Comparison of ENCODE assay signal across 14 cellular contexts in genomic region chr17:42522263-42522790, GRCh38. TPM values are rescaled to one million over a fixed set of nuclear protein-coding genes. Genes with fewer than 3 reads are reported as not detected.
DNase-seq lines count a peak whose midpoint lies in the region; ATAC-seq and TF ChIP-seq lines count a peak whose summit lies in the region.
"Had no signal": no experiment of that assay in that cellular context is flagged by ENCODE, and none has a peak within 500 bp of the region (broad histone marks: within the 10 kb centered on the region; RNA-seq: fewer than 3 reads in every experiment).

No MANE protein-coding gene starts in this region.

- H3K27me3 ChIP-seq in cardiac muscle cell (no peaks in the 10 kb centered on the region), hepatocyte (no peaks in the 10 kb centered on the region), psoas muscle (ENCODE audit: insufficient read depth in 3 of 3, low read length in 2 of 3) (no peaks in the 10 kb centered on the region), uterus (no peaks in the 10 kb centered on the region)

- intact Hi-C loops in left ventricle myocardium superior (cut with micrococcal nuclease) (no loop called here), psoas muscle (cut with DNase I) (loop anchor here in 1 of 2 donors (5.0 kb wide), 1 partner anchor 100 kb away; the partner anchor contains the start of gene CAVIN1), uterus (cut with DNase I; ENCODE audit: low total_unique reads) (no loop called here)

- no peak for TF ChIP-seq CTCF in cardiac muscle cell (IDR thresholded peaks at IDR 0.05; ENCODE audit: low read depth, low read length)
- no peak for TF ChIP-seq CTCF in hepatocyte (IDR thresholded peaks at IDR 0.05; ENCODE audit: poor library complexity)
- TF ChIP-seq CTCF in psoas muscle (IDR thresholded peaks at IDR 0.05): no peak
- TF ChIP-seq CTCF in uterus (IDR thresholded peaks at IDR 0.05): no peak

- H3K4me3 ChIP-seq in cardiac muscle cell: no peak overlapping the region
- H3K4me3 ChIP-seq in hepatocyte: no peak overlapping the region
- no peak overlapping the region for H3K4me3 ChIP-seq in psoas muscle
- no peak overlapping the region for H3K4me3 ChIP-seq in uterus

- H3K27ac ChIP-seq in cardiac muscle cell (peak overlapping the region; percentile 65), hepatocyte (peak overlapping the region; percentile 97), psoas muscle (peak overlapping the region; percentile 84), uterus (peak overlapping the region; percentile 95 to 99)

- no peaks in the 10 kb centered on the region for H3K36me3 ChIP-seq in cardiac muscle cell
- H3K36me3 ChIP-seq in hepatocyte (replicated peaks; ENCODE audit: insufficient read depth, low read depth): no peaks in the 10 kb centered on the region
- H3K36me3 ChIP-seq in psoas muscle (ENCODE audit: insufficient read depth in 1 of 2, low read depth in 1 of 2): peaks cover 3 to 35% of the 10 kb centered on the region in 2 donors
- no peaks in the 10 kb centered on the region for H3K36me3 ChIP-seq in uterus

- no peaks in the 10 kb centered on the region for H3K9me2 ChIP-seq in hepatocyte (replicated peaks; ENCODE audit: insufficient read depth)

- H3K9me3 ChIP-seq in cardiac muscle cell (ENCODE audit: low read depth): no peaks in the 10 kb centered on the region
- H3K9me3 ChIP-seq in hepatocyte (ENCODE audit: low read depth): no peaks in the 10 kb centered on the region
- no peaks in the 10 kb centered on the region for H3K9me3 ChIP-seq in psoas muscle
- no peaks in the 10 kb centered on the region for H3K9me3 ChIP-seq in uterus

- WGBS in hepatocyte (ENCODE audit: low lambda C conversion rate, missing lambda C conversion rate): 87% methylated on average over 9 of the region's 9 CpGs
- 52 to 57% (median 56%) methylated on average over 9 of the region's 9 CpGs for WGBS in psoas muscle, 3 donors

- ATAC-seq in left ventricle myocardium superior (no peak), psoas muscle (no peak)
- ATAC-seq: activated T-cell treated with anti-CD3 and anti-CD28 coated beads, Interleukin-2, amount 50 U/mL, for 72 hours had no signal

- H3K79me2 ChIP-seq in hepatocyte: no peaks in the 10 kb centered on the region

- no peak overlapping the region for H2AFZ ChIP-seq in hepatocyte

- H3K4me1 ChIP-seq in cardiac muscle cell (ENCODE audit: low read depth) (peaks cover 34% of the 10 kb centered on the region), hepatocyte (ENCODE audit: insufficient read depth) (peaks cover 44% of the 10 kb centered on the region), psoas muscle (peaks cover 72% of the 10 kb centered on the region), uterus (peaks cover 50 to 54% of the 10 kb centered on the region in 2 donors)

- no peak for DNase-seq in cardiac muscle cell (ENCODE audit: low read depth in 1 of 2, low spot score in 1 of 2)
- no peak for DNase-seq in left ventricle myocardium superior
- no peak for DNase-seq in hepatocyte (ENCODE audit: low spot score)
- DNase-seq in psoas muscle: no peak
- no peak for DNase-seq in uterus
- no peak for DNase-seq in amygdala (lab: John Stamatoyannopoulos, UW)
- DNase-seq in stimulated activated CD4-positive, alpha-beta T cell treated with anti-CD3 and anti-CD28 coated beads, Interleukin-12 subunit alpha, Interleukin-12 subunit beta, amount 100 ng/mL, for 4 hours: no peak
- DNase-seq in A172 (ENCODE audit: low spot score): no peak
- DNase-seq: ACHN; activated CD4-positive, CD25-positive, alpha-beta regulatory T cell treated with anti-CD3 and anti-CD28 coated beads, Interleukin-2, amount 50 U/mL, for 72 hours; activated T-cell treated with anti-CD3 and anti-CD28 coated beads, Interleukin-2, amount 50 U/mL, for 72 hours; NCI-H1092 treated with DMSO at 0.1 percent for 48 hours; NCI-H748 treated with DMSO at 0.1 percent for 48 hours; stimulated activated CD4-positive, alpha-beta T cell treated with anti-CD3 and anti-CD28 coated beads, Interleukin-4, amount 100 ng/mL, for 1 hour had no signal

- H3K4me2 ChIP-seq in hepatocyte: no peak overlapping the region

- H4K20me1 ChIP-seq in hepatocyte (ENCODE audit: insufficient read depth, poor library complexity, severe bottlenecking): no peaks in the 10 kb centered on the region

- TF ChIP-seq POLR2A in uterus (IDR thresholded peaks at IDR 0.05): no peak

RNA-seq across cellular contexts. Expression of gene NAGLU, which starts 13.7 kb away (rescaled TPM):
- total RNA-seq in cardiac muscle cell (49.0 and 56.9 TPM in 2 replicates), left ventricle myocardium superior (8.3 TPM), hepatocyte (76.4 and 78.1 TPM in 2 replicates), psoas muscle (10 to 100 TPM in 3 of 4 donors, 1 to 10 TPM in 1; 9.1 to 17.8 (median 11.7) TPM), uterus (10 to 100 TPM in 3 of 4 donors, 1 to 10 TPM in 1; 8.7 to 33.5 (median 25.6) TPM)
- polyA plus RNA-seq in cardiac muscle cell (37.1 and 56.9 TPM in 2 replicates), hepatocyte (121 and 152 TPM in 2 replicates), psoas muscle (10 to 100 TPM; 16.0 to 18.1 (median 17.5) TPM)
- 79.2 and 80.1 TPM in 2 replicates for total RNA-seq in A172 (2014; rRNA removed; shearing (Covaris generic))

RNA-seq across cellular contexts. Expression of gene HSD17B1, which starts 30.4 kb away (rescaled TPM):
- total RNA-seq in cardiac muscle cell (4.3 and 6.0 TPM in 2 replicates), left ventricle myocardium superior (1.4 TPM), hepatocyte (0.12 and 2.7 TPM in 2 replicates), psoas muscle (1 to 10 TPM in 1 of 4 donors, under 1 TPM in 3; 0.54 to 1.2 (median 0.72) TPM), uterus (1 to 10 TPM in 1 of 4 donors, under 1 TPM in 1, not detected in 2; 0.35 to 3.1 TPM)
- polyA plus RNA-seq in cardiac muscle cell (2.8 and 3.0 TPM in 2 replicates), hepatocyte (4.8 and 6.6 TPM in 2 replicates), psoas muscle (1 to 10 TPM; 1.3 to 2.1 (median 1.7) TPM)
- 1.3 and 1.6 TPM in 2 replicates for total RNA-seq in A172 (2014; rRNA removed; shearing (Covaris generic))

RNA-seq across cellular contexts. Expression of gene COASY, which starts 39.6 kb away (rescaled TPM):
- total RNA-seq in cardiac muscle cell: 32.5 and 43.5 TPM in 2 replicates
- 74.7 and 97.4 TPM in 2 replicates for polyA plus RNA-seq in cardiac muscle cell
- 45.2 TPM for total RNA-seq in left ventricle myocardium superior
- 27.7 and 33.9 TPM in 2 replicates for total RNA-seq in hepatocyte
- 91.6 and 93.9 TPM in 2 replicates for polyA plus RNA-seq in hepatocyte
- total RNA-seq in psoas muscle: 10 to 100 TPM; 31.6 to 45.4 (median 37.0) TPM
- 100 to 1,000 TPM in 1 of 3 donors, 10 to 100 TPM in 2; 41.0 to 141 (median 73.5) TPM for polyA plus RNA-seq in psoas muscle
- total RNA-seq in uterus: 10 to 100 TPM in 3 of 4 donors, 1 to 10 TPM in 1; 2.6 to 42.6 (median 16.1) TPM
- total RNA-seq in A172 (2014; rRNA removed; shearing (Covaris generic)): 53.9 and 63.6 TPM in 2 replicates

RNA-seq across cellular contexts. Expression of gene MLX, which starts 44.6 kb away (rescaled TPM):
- 22.4 and 28.1 TPM in 2 replicates for total RNA-seq in cardiac muscle cell
- 37.1 and 47.3 TPM in 2 replicates for polyA plus RNA-seq in cardiac muscle cell
- total RNA-seq in left ventricle myocardium superior: 72.3 TPM
- total RNA-seq in hepatocyte: 29.7 and 34.0 TPM in 2 replicates
- polyA plus RNA-seq in hepatocyte: 33.1 and 39.5 TPM in 2 replicates
- 10 to 100 TPM; 45.2 to 67.9 (median 55.2) TPM for total RNA-seq in psoas muscle
- polyA plus RNA-seq in psoas muscle: 100 to 1,000 TPM in 1 of 3 donors, 10 to 100 TPM in 2; 71.0 to 108 (median 89.2) TPM
- total RNA-seq in uterus: 10 to 100 TPM in 3 of 4 donors, 1 to 10 TPM in 1; 6.9 to 50.0 (median 35.1) TPM
- 47.1 and 52.9 TPM in 2 replicates for total RNA-seq in A172 (2014; rRNA removed; shearing (Covaris generic))

RNA-seq across cellular contexts. Expression of gene PSMC3IP, which starts 55.2 kb away (rescaled TPM):
- total RNA-seq in cardiac muscle cell (6.2 and 6.6 TPM in 2 replicates), left ventricle myocardium superior (3.1 TPM), hepatocyte (1.5 and 1.9 TPM in 2 replicates), psoas muscle (1 to 10 TPM in 2 of 4 donors, under 1 TPM in 2; 0.26 to 3.3 (median 1.4) TPM), uterus (10 to 100 TPM in 1 of 4 donors, 1 to 10 TPM in 3; 2.8 to 16.5 (median 5.0) TPM)
- polyA plus RNA-seq in cardiac muscle cell (9.1 and 14.0 TPM in 2 replicates), hepatocyte (3.7 and 4.2 TPM in 2 replicates), psoas muscle (10 to 100 TPM in 1 of 3 donors, 1 to 10 TPM in 2; 3.8 to 13.3 (median 5.3) TPM)
- 21.4 and 29.9 TPM in 2 replicates for total RNA-seq in A172 (2014; rRNA removed; shearing (Covaris generic))
